In the genomic region with DNA sequence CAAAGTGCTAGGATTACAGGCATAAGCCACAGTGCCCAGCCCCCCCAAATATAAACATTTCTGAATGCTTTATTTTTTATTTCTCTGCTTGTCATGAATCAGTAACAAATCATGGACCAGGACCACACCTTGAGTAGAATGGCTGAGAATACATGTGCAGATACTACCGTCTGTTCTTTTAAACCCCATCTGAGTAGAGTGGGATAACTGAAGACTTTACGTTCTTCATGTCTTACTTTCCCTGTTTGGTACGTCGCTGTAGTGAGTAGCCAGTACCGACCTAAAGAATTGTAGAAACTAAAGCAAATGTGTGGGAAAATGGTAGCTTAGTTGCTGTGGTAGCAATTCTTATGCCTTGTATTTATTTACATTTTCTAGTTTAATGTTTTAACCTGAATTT, we compare ENCODE assay signal across 9 cellular contexts. TPM values are rescaled to one million over a fixed set of nuclear protein-coding genes. Genes with fewer than 3 reads are reported as not detected.
"Had no signal": no experiment of that assay in that cellular context is flagged by ENCODE, and none has a peak within 500 bp of the region (broad histone marks: within the 10 kb centered on the region; RNA-seq: fewer than 3 reads in every experiment).

No MANE protein-coding gene starts in this region.

- H3K27ac ChIP-seq: GM23248 had no signal

- H3K4me3 Mint-ChIP-seq: H9, IgD-negative memory B cell had no signal

- H3K27me3 Mint-ChIP-seq: IgD-negative memory B cell had no signal

- H3K4me3 ChIP-seq: GM23248 had no signal

- H2AFZ ChIP-seq: GM23248 had no signal

- H3K27ac Mint-ChIP-seq: IgD-negative memory B cell had no signal

- FAIRE-seq: H1, H54, HTR-8/SVneo had no signal

- H3K9me3 Mint-ChIP-seq: H9, IgD-negative memory B cell had no signal

- DNase-seq: GM23248, H9, HCEC 1CT, KBM-7 had no signal

- H3K9ac ChIP-seq: GM23248 had no signal

RNA-seq across cellular contexts. Expression of gene VSTM5, which starts 36.4 kb away (rescaled TPM):
- total RNA-seq: GM23248, H9, HT-29 had no signal
- polyA plus RNA-seq: GM23248 had no signal
